Comparison of ENCODE assay signal across 10 cellular contexts in the genomic region with DNA sequence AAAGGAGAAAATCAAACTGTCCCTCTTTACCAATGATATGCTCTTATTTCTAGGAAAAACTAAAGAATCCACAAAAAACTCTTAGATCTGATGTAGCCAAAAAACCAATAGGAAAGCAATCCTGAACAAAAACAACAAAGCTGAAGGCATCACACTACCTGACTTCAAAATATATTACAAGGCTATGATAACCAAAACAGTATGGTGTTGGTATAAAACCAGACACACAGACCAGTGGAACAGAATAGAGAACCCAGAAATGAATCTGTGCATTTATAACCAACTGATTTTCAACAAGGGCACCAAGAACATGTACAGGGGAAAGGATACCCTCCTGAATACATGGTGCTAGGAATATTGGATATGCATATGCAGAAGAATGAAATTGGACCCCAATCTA. TPM values are rescaled to one million over a fixed set of nuclear protein-coding genes. Genes with fewer than 3 reads are reported as not detected.
"Had no signal": no experiment of that assay in that cellular context is flagged by ENCODE, and none has a peak within 500 bp of the region (broad histone marks: within the 10 kb centered on the region; RNA-seq: fewer than 3 reads in every experiment).

No MANE protein-coding gene starts in this region.

- FAIRE-seq: HepG2 had no signal

- H3K27me3 Mint-ChIP-seq: IgD-negative memory B cell had no signal

- H3K4me1 Mint-ChIP-seq: H9 had no signal

- H3K4me3 ChIP-seq: GM23248 had no signal

- H3K27ac Mint-ChIP-seq: H9, HFFc6, IgD-negative memory B cell had no signal

- DNase-seq: GM23248, GOT3, H9, HCEC 1CT, HFFc6, Kasumi-1, KG1 had no signal

- ATAC-seq: HepG2 had no signal

- H3K27ac ChIP-seq: GM23248, HL-60 had no signal

- H3K4me3 Mint-ChIP-seq: H9, HFFc6, IgD-negative memory B cell had no signal

RNA-seq across cellular contexts. Expression of gene FCGBP, which starts 52.7 kb away (rescaled TPM):
- total RNA-seq: GM23248 had no signal
